ENCODE assay signal across 9 cellular contexts in genomic region chr12:23055004-23055403, GRCh38.
A peak's percentile ranks its signal among the peaks of the same experiment; 100 is the strongest.
DNase-seq lines count a peak whose midpoint lies in the region; ATAC-seq, FAIRE-seq and TF ChIP-seq lines count a peak whose summit lies in the region.
"Had no signal": no experiment of that assay in that cellular context is flagged by ENCODE, and none has a peak within 500 bp of the region (broad histone marks: within the 10 kb centered on the region; RNA-seq: fewer than 3 reads in every experiment).

No MANE protein-coding gene starts in this region.

- no peaks in the 10 kb centered on the region for H3K4me1 ChIP-seq in HepG2 (ENCODE audit: insufficient read depth, low read length)

- no peak overlapping the region for H3K9ac ChIP-seq in HepG2 (ENCODE audit: insufficient read depth, low read depth, low read length)

- TF ChIP-seq EP300 in HepG2 (IDR thresholded peaks at IDR 0.05; ENCODE audit: low read depth in 2 of 2, low read length in 2 of 2) (no peak), HepG2 (CRISPR knock-in tag; IDR thresholded peaks at IDR 0.05; ENCODE audit: borderline replicate concordance) (no peak)

- in situ Hi-C loops in KBM-7 (cut with MboI; ENCODE audit: low pct_unique_long_range_greater_than_20kb, low sequenced_read_pairs) = no loop called here
- in situ Hi-C loops in HepG2 (cut with HindIII; ENCODE audit: extremely low pct_ligation_motif_present, low pct_unique_long_range_greater_than_20kb) = no loop called here

- BruUV-seq in HepG2 (replicated peaks; lab: Mats Ljungman, UMichigan) = no TSS peak

- H3K36me3 Mint-ChIP-seq in activated CD4-positive, alpha-beta memory T cell treated with anti-CD3 and anti-CD28 coated beads for 36 hours = no peaks in the 10 kb centered on the region

- H3K4me3 Mint-ChIP-seq in activated CD4-positive, alpha-beta memory T cell treated with anti-CD3 and anti-CD28 coated beads for 36 hours = no peak overlapping the region
- no peak overlapping the region for H3K4me3 Mint-ChIP-seq in stimulated activated naive CD8-positive, alpha-beta T cell treated with anti-CD3 and anti-CD28 coated beads, Interleukin-15, amount 100 ng/mL, for 72 hours

- no peaks in the 10 kb centered on the region for H3K36me3 ChIP-seq in HepG2 (replicated peaks in 1 of 2; ENCODE audit: control insufficient read depth in 1 of 2, insufficient read depth in 2 of 2, low read length in 2 of 2)

- intact Hi-C loops in activated CD4-positive, alpha-beta memory T cell treated with anti-CD3 and anti-CD28 coated beads for 36 hours (cut with micrococcal nuclease) = no loop called here
- intact Hi-C loops in HepG2 (cut with micrococcal nuclease; ENCODE audit: unreplicated experiment) = loop anchor here (1.0 to 10.0 kb wide), 2 partner anchors 199 to 370 kb away; no protein-coding TSS in a partner anchor

- ATAC-seq in HepG2 = peak; percentile 59
- ATAC-seq in stimulated activated naive CD8-positive, alpha-beta T cell treated with anti-CD3 and anti-CD28 coated beads, Interleukin-15, amount 100 ng/mL, for 72 hours = no peak
- no peak for ATAC-seq in HG02840 (IDR thresholded peaks at IDR 0.05; ENCODE audit: low FRiP score, unreplicated experiment)

- no peaks in the 10 kb centered on the region for H4K20me1 ChIP-seq in HepG2 (ENCODE audit: insufficient read depth, low read length)

- peak; percentile 72 for FAIRE-seq in HepG2 (lab: Jason Lieb, UNC)

- H3K27me3 ChIP-seq in HepG2 (ENCODE audit: control insufficient read depth in 1 of 2, insufficient read depth in 2 of 2, low read length in 2 of 2) = no peaks in the 10 kb centered on the region

- TF ChIP-seq RAD21 in HepG2 (CRISPR knock-in tag; IDR thresholded peaks at IDR 0.05) = 0 out of 2 replicates have a peak, but pooled peaks have one; percentile 23

- TF ChIP-seq POLR2A in HepG2 (IDR thresholded peaks at IDR 0.05; ENCODE audit: insufficient read depth in 1 of 2, low read depth in 2 of 2, low read length in 2 of 2) = no peak

- DNase-seq in GM12865 (ENCODE audit: low read depth) (peak; percentile 29), KBM-7 (peak; percentile 37), HepG2 (ENCODE audit: low spot score) (peak; percentile 24), inferior parietal cortex (ENCODE audit: extremely low spot score) (no peak), NCI-H2171 (lab: John Stamatoyannopoulos, UW) (no peak)
- peak; percentile 9 for DNase-seq in activated CD4-positive, alpha-beta memory T cell treated with anti-CD3 and anti-CD28 coated beads for 36 hours
- no peak for DNase-seq in stimulated activated naive CD8-positive, alpha-beta T cell treated with anti-CD3 and anti-CD28 coated beads, Interleukin-15, amount 100 ng/mL, for 72 hours
- DNase-seq: activated effector memory CD4-positive, alpha-beta T cell treated with anti-CD3 and anti-CD28 coated beads, Interleukin-2, amount 50 U/mL, for 16 hours had no signal

- H3K9me3 Mint-ChIP-seq in activated CD4-positive, alpha-beta memory T cell treated with anti-CD3 and anti-CD28 coated beads for 36 hours = no peaks in the 10 kb centered on the region
- peaks cover 0 to 6% of the 10 kb centered on the region in 2 donors for H3K9me3 Mint-ChIP-seq in stimulated activated naive CD8-positive, alpha-beta T cell treated with anti-CD3 and anti-CD28 coated beads, Interleukin-15, amount 100 ng/mL, for 72 hours

- H3K27me3 Mint-ChIP-seq in activated CD4-positive, alpha-beta memory T cell treated with anti-CD3 and anti-CD28 coated beads for 36 hours = no peaks in the 10 kb centered on the region
- no peaks in the 10 kb centered on the region for H3K27me3 Mint-ChIP-seq in stimulated activated naive CD8-positive, alpha-beta T cell treated with anti-CD3 and anti-CD28 coated beads, Interleukin-15, amount 100 ng/mL, for 72 hours

- no peaks in the 10 kb centered on the region for H3K79me2 ChIP-seq in HepG2 (ENCODE audit: insufficient read depth, low read length)

- no peak overlapping the region for H3K4me2 ChIP-seq in HepG2 (ENCODE audit: low read depth, low read length)

- CTCF ChIA-PET in activated CD4-positive, alpha-beta memory T cell treated with anti-CD3 and anti-CD28 coated beads for 36 hours (lab: Charles Lee) = no interaction called here
- CTCF ChIA-PET in HepG2 (lab: Yijun Ruan, JAX; ENCODE audit: low intra/inter-chr PET ratio, low total read pairs) = interaction anchor here (2.0 kb wide), 1 partner anchor 199 kb away, joined by 14 read pairs; no protein-coding TSS in a partner anchor

- H3K4me3 ChIP-seq in GM12865 (ENCODE audit: low read depth, low read length) (no peak overlapping the region), HepG2 (replicated peaks in 1 of 3; ENCODE audit: insufficient read depth in 1 of 3, low read depth in 2 of 3, low read length in 3 of 3) (no peak overlapping the region)

- no peaks in the 10 kb centered on the region for H3K9me3 ChIP-seq in HepG2 (ENCODE audit: low read length)

- TF ChIP-seq CTCF in GM12865 (IDR thresholded peaks at IDR 0.05; ENCODE audit: insufficient read depth, low read depth, low read length, missing control alignments) = peak; percentile 35
- TF ChIP-seq CTCF in HepG2 (CRISPR knock-in tag; IDR thresholded peaks at IDR 0.05) = peak; percentile 67

- H2AFZ ChIP-seq in HepG2 (ENCODE audit: low read length) = no peak overlapping the region

- WGBS in HepG2 (ENCODE audit: low lambda C conversion rate) = 2% methylated on average over 4 of the region's 4 CpGs

- H3K4me1 Mint-ChIP-seq in activated CD4-positive, alpha-beta memory T cell treated with anti-CD3 and anti-CD28 coated beads for 36 hours (ENCODE audit: low read depth) = no peaks in the 10 kb centered on the region
- H3K4me1 Mint-ChIP-seq in stimulated activated naive CD8-positive, alpha-beta T cell treated with anti-CD3 and anti-CD28 coated beads, Interleukin-15, amount 100 ng/mL, for 72 hours = no peaks in the 10 kb centered on the region

- H3K27ac ChIP-seq in HepG2 (ENCODE audit: extremely low read length, insufficient read depth, low read length) = no peak overlapping the region

- POLR2A ChIA-PET in activated CD4-positive, alpha-beta memory T cell treated with anti-CD3 and anti-CD28 coated beads for 36 hours (lab: Charles Lee) = no interaction called here
- POLR2A ChIA-PET in HepG2 (lab: Yijun Ruan, JAX) = no interaction called here

- H3K27ac Mint-ChIP-seq in activated CD4-positive, alpha-beta memory T cell treated with anti-CD3 and anti-CD28 coated beads for 36 hours = no peak overlapping the region
- H3K27ac Mint-ChIP-seq in stimulated activated naive CD8-positive, alpha-beta T cell treated with anti-CD3 and anti-CD28 coated beads, Interleukin-15, amount 100 ng/mL, for 72 hours = no peak overlapping the region

TF ChIP-seq in HepG2, 621 proteins besides CTCF, POLR2A, EP300 and RAD21 (continues in another document):
- TF ChIP-seq SOX5 (CRISPR knock-in tag; IDR thresholded peaks at IDR 0.05; ENCODE audit: borderline replicate concordance) = peak; percentile 55
- TF ChIP-seq RXRB (CRISPR knock-in tag; IDR thresholded peaks at IDR 0.05; ENCODE audit: borderline replicate concordance) = peak; percentile 66; the same call in 1 of the 2 replicates
- no peak for TF ChIP-seq KDM5A (IDR thresholded peaks at IDR 0.05; ENCODE audit: borderline replicate concordance, low read length)
- no peak for TF ChIP-seq SOX13 (IDR thresholded peaks at IDR 0.05)
- TF ChIP-seq SOX13 (CRISPR knock-in tag; conservative IDR thresholded peaks at IDR 0.05 in 1 of 2, IDR thresholded peaks at IDR 0.05 in 1 of 2) = peak in 1 of 2 experiments; percentile 73; a peak in 2 of 4 replicates
- TF ChIP-seq ZNF142 (CRISPR knock-in tag; IDR thresholded peaks at IDR 0.05) = no peak

Comparison
In these comparisons a context has a peak if more than half of its experiments do, and no peak if none do; other contexts are left out.
1. DNase-seq: peak in GM12865 (single experiment), KBM-7 (single experiment), activated CD4-positive, alpha-beta memory T cell treated with anti-CD3 and anti-CD28 coated beads for 36 hours (single experiment) and HepG2 (single experiment); none in stimulated activated naive CD8-positive, alpha-beta T cell treated with anti-CD3 and anti-CD28 coated beads, Interleukin-15, amount 100 ng/mL, for 72 hours (0 of 2), inferior parietal cortex (single experiment) and NCI-H2171 (single experiment).